In genomic region chr22:30921108-30921507, GRCh38 we compare ENCODE assay signal across 1 cellular context.
TF ChIP-seq lines count a peak whose summit lies in the region.

No MANE protein-coding gene starts in this region.

TF ChIP-seq in A549, 52 proteins besides CTCF, POLR2A, EP300 and RAD21 (continued from another document):
- TF ChIP-seq FOSL2 (IDR thresholded peaks at IDR 0.05) (no peak), FOSL2 (CRISPR knock-in tag; IDR thresholded peaks at IDR 0.05) (no peak), ZNF302 (CRISPR knock-in tag; IDR thresholded peaks at IDR 0.05) (no peak), JUN (IDR thresholded peaks at IDR 0.05) (no peak), ZSCAN20 (CRISPR knock-in tag; IDR thresholded peaks at IDR 0.05) (no peak)
TF ChIP-seq in A549: peak in this region for 0.
